ENCODE assay signal across 9 cellular contexts in the genomic region with DNA sequence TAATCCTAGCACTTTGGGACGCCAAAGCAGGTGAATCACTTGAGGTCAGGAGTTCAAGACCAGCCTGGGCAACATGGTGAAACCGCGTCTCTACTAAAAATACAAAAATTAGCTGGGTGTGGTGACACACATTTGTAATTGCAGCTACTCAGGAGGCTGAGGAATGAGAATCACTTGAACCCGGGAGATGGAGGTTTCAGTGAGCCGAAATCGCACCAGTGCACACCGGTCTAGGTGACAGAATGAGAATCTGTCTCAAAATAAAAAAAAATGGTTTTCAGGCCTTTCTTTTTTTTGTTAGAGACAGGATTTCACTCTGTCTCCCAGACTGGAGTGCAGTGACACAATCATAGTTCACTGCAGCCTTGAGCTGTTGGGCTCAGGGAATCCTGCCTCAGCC. TPM values are rescaled to one million over a fixed set of nuclear protein-coding genes. Genes with fewer than 3 reads are reported as not detected.
DNase-seq lines count a peak whose midpoint lies in the region; ATAC-seq, FAIRE-seq and TF ChIP-seq lines count a peak whose summit lies in the region.
"Not testable (repeated sequence)": the region's sequence is repeated elsewhere in the genome, so short reads cannot be mapped to it uniquely, and the experiment has no call there.
"Had no signal": no experiment of that assay in that cellular context is flagged by ENCODE, and none has a peak within 500 bp of the region (broad histone marks: within the 10 kb centered on the region; RNA-seq: fewer than 3 reads in every experiment).

No MANE protein-coding gene starts in this region.

- not testable (repeated sequence) for H3K79me2 ChIP-seq in OCI-LY1 (ENCODE audit: insufficient read depth, low read length); GM12878 (ENCODE audit: control insufficient read depth, insufficient read depth, low read length)

- H4K20me1 ChIP-seq in OCI-LY1 (ENCODE audit: insufficient read depth, low read length); GM12878 (ENCODE audit: control insufficient read depth, insufficient read depth): not testable (repeated sequence)

- CTCF ChIA-PET in GM12878 (lab: Yijun Ruan, JAX): interaction anchor here (0.6 to 2.4 kb wide), 7 partner anchors 14 to 259 kb away, joined by 3 to 8 read pairs (median 3); no protein-coding TSS in a partner anchor

- not testable (repeated sequence) for H3K27me3 Mint-ChIP-seq in CD14-positive monocyte (ENCODE audit: low read depth in 3 of 3); memory B cell; stimulated activated naive B cell treated with anti-CD40 and anti-IgM and Interleukin-4, amounts not matched to agents 10 μg/mL and 1 μg/mL and 100 μg/mL, for 72 hours

- not testable (repeated sequence) for H3K9me3 ChIP-seq in OCI-LY1 (ENCODE audit: low read length); GM12878 (replicated peaks; ENCODE audit: control insufficient read depth, insufficient read depth, low read length)

- TF ChIP-seq RAD21 in GM12878 (IDR thresholded peaks at IDR 0.05; ENCODE audit: insufficient read depth, low read depth, low read length): not testable (repeated sequence)

- not testable (repeated sequence) for H3K36me3 Mint-ChIP-seq in CD14-positive monocyte, memory B cell
- H3K36me3 Mint-ChIP-seq in stimulated activated naive B cell treated with anti-CD40 and anti-IgM and Interleukin-4, amounts not matched to agents 10 μg/mL and 1 μg/mL and 100 μg/mL, for 72 hours: peaks cover 10 to 20% of the 10 kb centered on the region in 2 donors

- not testable (repeated sequence) for H3K9ac ChIP-seq in OCI-LY1 (ENCODE audit: low read length)
- peak overlapping the region; percentile 52; the same call in 1 of the 2 replicates for H3K9ac ChIP-seq in GM12878 (ENCODE audit: control insufficient read depth, insufficient read depth, low read length)

- H3F3A ChIP-seq in OCI-LY1 (ENCODE audit: insufficient read depth, low read length): not testable (repeated sequence)

- not testable (repeated sequence) for H2AFZ ChIP-seq in OCI-LY1 (ENCODE audit: low read length)
- H2AFZ ChIP-seq in GM12878 (ENCODE audit: control insufficient read depth, low read depth, low read length): peak overlapping the region; percentile 15

- H3K4me1 Mint-ChIP-seq in CD14-positive monocyte: peaks cover 15% of the 10 kb centered on the region
- peaks cover 32% of the 10 kb centered on the region for H3K4me1 Mint-ChIP-seq in memory B cell
- peaks cover 31 to 74% of the 10 kb centered on the region in 2 donors for H3K4me1 Mint-ChIP-seq in stimulated activated naive B cell treated with anti-CD40 and anti-IgM and Interleukin-4, amounts not matched to agents 10 μg/mL and 1 μg/mL and 100 μg/mL, for 72 hours

- not testable (repeated sequence) for H3K9me2 ChIP-seq in OCI-LY1 (ENCODE audit: low read depth, low read length)

- H3K27ac Mint-ChIP-seq in CD14-positive monocyte (peak overlapping the region; percentile 75 to 92 (median 77)), memory B cell (peak overlapping the region; percentile 22)
- peak overlapping the region; percentile 90 for H3K27ac Mint-ChIP-seq in stimulated activated naive B cell treated with anti-CD40 and anti-IgM and Interleukin-4, amounts not matched to agents 10 μg/mL and 1 μg/mL and 100 μg/mL, for 72 hours

- intact Hi-C loops in CD14-positive monocyte (cut with micrococcal nuclease); GM12878 (cut with micrococcal nuclease; ENCODE audit: unreplicated experiment): not testable (repeated sequence)

- H3K4me3 ChIP-seq in OCI-LY1 (ENCODE audit: low read depth, low read length, poor library complexity, severe bottlenecking): not testable (repeated sequence)
- 0 out of 2 replicates have a peak overlapping the region, but pooled peaks have one; percentile 29 for H3K4me3 ChIP-seq in GM12878

- H3K4me2 ChIP-seq in OCI-LY1 (ENCODE audit: low read length): not testable (repeated sequence)
- peak overlapping the region; percentile 61; the same call in 1 of the 2 replicates for H3K4me2 ChIP-seq in GM12878 (ENCODE audit: control insufficient read depth, insufficient read depth)

- WGBS in GM12878 (ENCODE audit: insufficient coverage, insufficient replicate concordance, low lambda C conversion rate, missing lambda C conversion rate): 2% methylated on average over 7 of the region's 7 CpGs

- H3K27me3 ChIP-seq in OCI-LY1 (ENCODE audit: insufficient read depth, low read length); GM12878 (replicated peaks in 1 of 2; ENCODE audit: control insufficient read depth in 2 of 2, insufficient read depth in 2 of 2, low read length in 1 of 2): not testable (repeated sequence)

- H3K27ac ChIP-seq in OCI-LY1 (ENCODE audit: low read depth, low read length, poor library complexity, severe bottlenecking) (peak overlapping the region; percentile 73), GM12878 (ENCODE audit: control insufficient read depth, insufficient read depth) (peak overlapping the region; percentile 82)

- H3K4me1 ChIP-seq in OCI-LY1 (ENCODE audit: insufficient read depth, low read length, severe bottlenecking): peaks cover 53% of the 10 kb centered on the region
- H3K4me1 ChIP-seq in GM12878 (ENCODE audit: control insufficient read depth, insufficient read depth, low read length): peaks cover 40% of the 10 kb centered on the region

- not testable (repeated sequence) for TF ChIP-seq CTCF in CD14-positive monocyte (IDR thresholded peaks at IDR 0.05); OCI-LY1 (IDR thresholded peaks at IDR 0.05; ENCODE audit: low read length); GM12878 (IDR thresholded peaks at IDR 0.05 in 2 of 3, conservative IDR thresholded peaks at IDR 0.05 in 1 of 3; ENCODE audit: control insufficient read depth in 2 of 3, extremely low read depth in 1 of 3, insufficient read depth in 1 of 3, low read depth in 3 of 3, low read length in 3 of 3)

- RAD21 ChIA-PET in GM12878 (lab: Charles Lee; ENCODE audit: unreplicated experiment): interaction anchor here (1.0 to 2.1 kb wide), 11 partner anchors 9 to 106 kb away, joined by 3 to 12 read pairs (median 6); no protein-coding TSS in a partner anchor

- H3K36me3 ChIP-seq in OCI-LY1 (ENCODE audit: insufficient read depth, low read length); GM12878 (ENCODE audit: control insufficient read depth in 2 of 2, insufficient read depth in 2 of 2, low read length in 1 of 2): not testable (repeated sequence)

- TF ChIP-seq POLR2A in GM12892 (IDR thresholded peaks at IDR 0.05; ENCODE audit: low read depth, low read length); GM12878 (IDR thresholded peaks at IDR 0.05; ENCODE audit: low read depth, low read length): not testable (repeated sequence)

- not testable (repeated sequence) for DNase-seq in CD14-positive monocyte (ENCODE audit: low spot score); GM12892 (ENCODE audit: insufficient read length); GM12878 (ENCODE audit: low read depth, low spot score); memory B cell (ENCODE audit: low spot score in 2 of 2); stimulated activated naive B cell treated with anti-CD40 and anti-IgM and Interleukin-4, amounts not matched to agents 10 μg/mL and 1 μg/mL and 100 μg/mL, for 72 hours

- peak; percentile 35 for ATAC-seq in HG02759 (IDR thresholded peaks at IDR 0.05; ENCODE audit: unreplicated experiment)
- ATAC-seq in GM12878: peak; percentile 51
- ATAC-seq in memory B cell (ENCODE audit: low read depth): not testable (repeated sequence)
- ATAC-seq in stimulated activated naive B cell treated with anti-CD40 and anti-IgM and Interleukin-4, amounts not matched to agents 10 μg/mL and 1 μg/mL and 100 μg/mL, for 72 hours (replicated peaks): peak in 1 of 2 donors; percentile 5

- H3K9me3 Mint-ChIP-seq in CD14-positive monocyte; memory B cell; stimulated activated naive B cell treated with anti-CD40 and anti-IgM and Interleukin-4, amounts not matched to agents 10 μg/mL and 1 μg/mL and 100 μg/mL, for 72 hours: not testable (repeated sequence)

- SMC1A ChIA-PET in GM12878 (lab: Charles Lee; ENCODE audit: uncharacterized antibody, unreplicated experiment): interaction anchor here (0.7 to 7.1 kb wide), 16 partner anchors 9 to 276 kb away, joined by 3 to 44 read pairs (median 4); no protein-coding TSS in a partner anchor

- not testable (repeated sequence) for TF ChIP-seq EP300 in GM12878 (IDR thresholded peaks at IDR 0.05; ENCODE audit: borderline replicate concordance in 1 of 2, control insufficient read depth in 1 of 2, low read depth in 2 of 2, low read length in 2 of 2)

- BruUV-seq in GM12878 (replicated peaks; lab: Mats Ljungman, UMichigan): not testable (repeated sequence)

- in situ Hi-C loops in GM12878 (cut with MboI): not testable (repeated sequence)

- POLR2A ChIA-PET in GM12878 (lab: Charles Lee): interaction anchor here (0.5 to 5.0 kb wide), 11 partner anchors 9 to 91 kb away, joined by 3 to 43 read pairs (median 5); a partner anchor contains a TSS

- H3K4me3 Mint-ChIP-seq in CD14-positive monocyte, memory B cell: not testable (repeated sequence)
- H3K4me3 Mint-ChIP-seq in stimulated activated naive B cell treated with anti-CD40 and anti-IgM and Interleukin-4, amounts not matched to agents 10 μg/mL and 1 μg/mL and 100 μg/mL, for 72 hours: peak overlapping the region in 1 of 2 donors; percentile 53

- peak; percentile 50 for FAIRE-seq in GM12892 (lab: Jason Lieb, UNC)
- not testable (repeated sequence) for FAIRE-seq in GM12878 (lab: Jason Lieb, UNC)

RNA-seq across cellular contexts. Expression of a gene that starts 45.1 kb away (rescaled TPM):
- polyA plus RNA-seq in CD14-positive monocyte (not detected), GM12878 (2011; rRNA removed) (165 and 166 TPM in 2 replicates), GM12878 (2014; fragmentation: Illumina TruSeq; extraction: Trizol) (150 and 156 TPM in 2 replicates), GM12878 (2014; fragmentation: Nextera tagmentation; extraction: Ambion mirVana) (100 to 1,000 TPM in 1 of 2 experiments, 10 to 100 TPM in 1; 88.2 to 112 TPM), GM12878 (2014; rRNA removed) (128 and 129 TPM in 2 replicates), GM12878 (2016; fragmentation: Nextera tagmentation; extraction: Ambion mirVana) (100 to 1,000 TPM in 1 of 2 experiments, 10 to 100 TPM in 1; 33.1 to 101 TPM)
- 69.5 TPM for polyA plus RNA-seq in GM12892 (2012; ENCODE audit: missing spikeins)
- total RNA-seq in GM12878 (2013; cell fraction: nucleolus; rRNA removed): 105 and 125 TPM in 2 replicates
- total RNA-seq in GM12878 (2014; rRNA removed) (124 and 125 TPM in 2 replicates), GM12878 (2014; rRNA removed; fragmentation: Illumina TruSeq; extraction: Trizol) (97.0 and 101 TPM in 2 replicates), GM12878 (2021) (117 and 119 TPM in 2 replicates)
- polyA plus RNA-seq in GM12878 (2011; ENCODE audit: low read depth): 49.3 TPM
- 96.2 and 109 TPM in 2 replicates for polyA plus RNA-seq in GM12878 (2011; cell fraction: cytosol; rRNA removed)
- 487 and 685 TPM in 2 replicates for polyA plus RNA-seq in GM12878 (2011; cell fraction: nucleus; rRNA removed)
- 38.4 and 38.7 TPM in 2 replicates for polyA plus RNA-seq in GM12878 (2012)
- polyA minus RNA-seq in GM12878 (2011; rRNA and poly(A)+ RNA removed): 232 and 238 TPM in 2 replicates
- polyA minus RNA-seq in GM12878 (2011; cell fraction: cytosol; rRNA and poly(A)+ RNA removed): 48.2 and 51.0 TPM in 2 replicates
- polyA minus RNA-seq in GM12878 (2011; cell fraction: nucleus; rRNA and poly(A)+ RNA removed): 170 and 175 TPM in 2 replicates
- total RNA-seq: CD4-positive, CD25-positive, alpha-beta regulatory T cell; HT-29 had no signal

Comparison
In these comparisons a context has a peak if more than half of its experiments do, and no peak if none do; other contexts are left out.
1. H3K27ac Mint-ChIP-seq: peak in every context shown above with its lines; median percentile 90 in stimulated activated naive B cell treated with anti-CD40 and anti-IgM and Interleukin-4, amounts not matched to agents 10 μg/mL and 1 μg/mL and 100 μg/mL, for 72 hours; 77 in CD14-positive monocyte; 22 in memory B cell.
2. RNA of a gene that starts 45.1 kb away (polyA plus RNA-seq): 33.1 to 685 TPM in GM12878; not detected in CD14-positive monocyte; every median in the first group is over 10 times any median in the second.